9 cellular contexts compared by ENCODE assay signal in genomic region chr3:126746395-126747177, GRCh38. TPM values are rescaled to one million over a fixed set of nuclear protein-coding genes. Genes with fewer than 3 reads are reported as not detected.
DNase-seq lines count a peak whose midpoint lies in the region; ATAC-seq and TF ChIP-seq lines count a peak whose summit lies in the region.
"Had no signal": no experiment of that assay in that cellular context is flagged by ENCODE, and none has a peak within 500 bp of the region (broad histone marks: within the 10 kb centered on the region; RNA-seq: fewer than 3 reads in every experiment).

No MANE protein-coding gene starts in this region.

- in situ Hi-C loops in astrocyte of the spinal cord (cut with HindIII; ENCODE audit: low sequenced_read_pairs) = no loop called here

- H3K36me3 Mint-ChIP-seq in natural killer cell treated with Interleukin-12 subunit alpha and Interleukin-12 subunit beta and Interleukin-15 and Interleukin-18, amount 100 ng/mL, for 72 hours = no peaks in the 10 kb centered on the region
- H3K36me3 Mint-ChIP-seq in natural killer cell = no peaks in the 10 kb centered on the region
- H3K36me3 Mint-ChIP-seq in activated CD4-positive, alpha-beta memory T cell treated with anti-CD3 and anti-CD28 coated beads for 36 hours = peaks cover 7% of the 10 kb centered on the region

- TF ChIP-seq CTCF in natural killer cell (IDR thresholded peaks at IDR 0.05) (no peak), astrocyte of the spinal cord (IDR thresholded peaks at IDR 0.05; ENCODE audit: low read depth, low read length) (peak; percentile 20)

- intact Hi-C loops in natural killer cell (cut with micrococcal nuclease) = no loop called here
- intact Hi-C loops in activated CD4-positive, alpha-beta memory T cell treated with anti-CD3 and anti-CD28 coated beads for 36 hours (cut with micrococcal nuclease) = no loop called here

- CTCF ChIA-PET in activated CD4-positive, alpha-beta memory T cell treated with anti-CD3 and anti-CD28 coated beads for 36 hours (lab: Charles Lee) = no interaction called here

- peaks cover 18 to 19% of the 10 kb centered on the region in 2 donors for H3K4me1 Mint-ChIP-seq in natural killer cell treated with Interleukin-12 subunit alpha and Interleukin-12 subunit beta and Interleukin-15 and Interleukin-18, amount 100 ng/mL, for 72 hours (ENCODE audit: low read depth in 2 of 2)
- peaks cover 21 to 34% of the 10 kb centered on the region in 2 donors for H3K4me1 Mint-ChIP-seq in natural killer cell
- peaks cover 5% of the 10 kb centered on the region for H3K4me1 Mint-ChIP-seq in activated CD4-positive, alpha-beta memory T cell treated with anti-CD3 and anti-CD28 coated beads for 36 hours (ENCODE audit: low read depth)

- no peaks in the 10 kb centered on the region for H3K27me3 Mint-ChIP-seq in natural killer cell treated with Interleukin-12 subunit alpha and Interleukin-12 subunit beta and Interleukin-15 and Interleukin-18, amount 100 ng/mL, for 72 hours
- no peaks in the 10 kb centered on the region for H3K27me3 Mint-ChIP-seq in natural killer cell (ENCODE audit: low read depth in 2 of 2)
- no peaks in the 10 kb centered on the region for H3K27me3 Mint-ChIP-seq in activated CD4-positive, alpha-beta memory T cell treated with anti-CD3 and anti-CD28 coated beads for 36 hours
- H3K27me3 Mint-ChIP-seq: CD4-positive, alpha-beta memory T cell had no signal

- no peak overlapping the region for H3K4me3 Mint-ChIP-seq in natural killer cell treated with Interleukin-12 subunit alpha and Interleukin-12 subunit beta and Interleukin-15 and Interleukin-18, amount 100 ng/mL, for 72 hours
- no peak overlapping the region for H3K4me3 Mint-ChIP-seq in natural killer cell
- H3K4me3 Mint-ChIP-seq in activated CD4-positive, alpha-beta memory T cell treated with anti-CD3 and anti-CD28 coated beads for 36 hours = no peak overlapping the region
- H3K4me3 Mint-ChIP-seq: CD4-positive, alpha-beta memory T cell had no signal

- no peak overlapping the region for H3K27ac Mint-ChIP-seq in natural killer cell treated with Interleukin-12 subunit alpha and Interleukin-12 subunit beta and Interleukin-15 and Interleukin-18, amount 100 ng/mL, for 72 hours
- H3K27ac Mint-ChIP-seq in natural killer cell = no peak overlapping the region
- no peak overlapping the region for H3K27ac Mint-ChIP-seq in activated CD4-positive, alpha-beta memory T cell treated with anti-CD3 and anti-CD28 coated beads for 36 hours

- no peak for ATAC-seq in natural killer cell treated with Interleukin-12 subunit alpha and Interleukin-12 subunit beta and Interleukin-15 and Interleukin-18, amount 100 ng/mL, for 72 hours
- ATAC-seq in natural killer cell (no peak), HG02759 (IDR thresholded peaks at IDR 0.05; ENCODE audit: unreplicated experiment) (no peak)

- no peak overlapping the region for H3K4me3 ChIP-seq in astrocyte of the spinal cord (ENCODE audit: low read depth, low read length)

- H3K9me3 Mint-ChIP-seq in natural killer cell treated with Interleukin-12 subunit alpha and Interleukin-12 subunit beta and Interleukin-15 and Interleukin-18, amount 100 ng/mL, for 72 hours = no peaks in the 10 kb centered on the region
- H3K9me3 Mint-ChIP-seq in natural killer cell = no peaks in the 10 kb centered on the region
- H3K9me3 Mint-ChIP-seq in activated CD4-positive, alpha-beta memory T cell treated with anti-CD3 and anti-CD28 coated beads for 36 hours = no peaks in the 10 kb centered on the region

- POLR2A ChIA-PET in activated CD4-positive, alpha-beta memory T cell treated with anti-CD3 and anti-CD28 coated beads for 36 hours (lab: Charles Lee) = no interaction called here

- peak; percentile 40 for DNase-seq in natural killer cell treated with Interleukin-12 subunit alpha and Interleukin-12 subunit beta and Interleukin-15 and Interleukin-18, amount 100 ng/mL, for 72 hours (ENCODE audit: low spot score)
- DNase-seq in natural killer cell (no peak), astrocyte of the spinal cord (ENCODE audit: low read depth, low spot score) (peak; percentile 53), left kidney (ENCODE audit: low read depth, low spot score) (peak; percentile 43), UCSD-AML1 (lab: John Stamatoyannopoulos, UW; ENCODE audit: unreplicated experiment) (no peak), Kasumi-1 (lab: John Stamatoyannopoulos, UW) (no peak)
- no peak for DNase-seq in activated CD4-positive, alpha-beta memory T cell treated with anti-CD3 and anti-CD28 coated beads for 36 hours
- DNase-seq: CD4-positive, alpha-beta memory T cell had no signal

RNA-seq across cellular contexts. Expression of gene CHCHD6, which starts 42.5 kb away (rescaled TPM):
- 10 to 100 TPM in 1 of 2 donors, 1 to 10 TPM in 1; 8.0 to 13.3 TPM for total RNA-seq in natural killer cell treated with Interleukin-12 subunit alpha and Interleukin-12 subunit beta and Interleukin-15 and Interleukin-18, amount 100 ng/mL, for 72 hours
- total RNA-seq in natural killer cell = 1 to 10 TPM; 5.3 to 9.9 (median 8.3) TPM
- total RNA-seq in activated CD4-positive, alpha-beta memory T cell treated with anti-CD3 and anti-CD28 coated beads for 36 hours = 10 to 100 TPM; 12.7 to 13.1 TPM

Comparison
In these comparisons a context has a peak if more than half of its experiments do, and no peak if none do; other contexts are left out.
1. DNase-seq: peak in natural killer cell treated with Interleukin-12 subunit alpha and Interleukin-12 subunit beta and Interleukin-15 and Interleukin-18, amount 100 ng/mL, for 72 hours (single experiment), astrocyte of the spinal cord (single experiment) and left kidney (single experiment); none in natural killer cell (single experiment), activated CD4-positive, alpha-beta memory T cell treated with anti-CD3 and anti-CD28 coated beads for 36 hours (single experiment), UCSD-AML1 (single experiment) and Kasumi-1 (0 of 2).